ENCODE assay signal across 8 cellular contexts in the genomic region with DNA sequence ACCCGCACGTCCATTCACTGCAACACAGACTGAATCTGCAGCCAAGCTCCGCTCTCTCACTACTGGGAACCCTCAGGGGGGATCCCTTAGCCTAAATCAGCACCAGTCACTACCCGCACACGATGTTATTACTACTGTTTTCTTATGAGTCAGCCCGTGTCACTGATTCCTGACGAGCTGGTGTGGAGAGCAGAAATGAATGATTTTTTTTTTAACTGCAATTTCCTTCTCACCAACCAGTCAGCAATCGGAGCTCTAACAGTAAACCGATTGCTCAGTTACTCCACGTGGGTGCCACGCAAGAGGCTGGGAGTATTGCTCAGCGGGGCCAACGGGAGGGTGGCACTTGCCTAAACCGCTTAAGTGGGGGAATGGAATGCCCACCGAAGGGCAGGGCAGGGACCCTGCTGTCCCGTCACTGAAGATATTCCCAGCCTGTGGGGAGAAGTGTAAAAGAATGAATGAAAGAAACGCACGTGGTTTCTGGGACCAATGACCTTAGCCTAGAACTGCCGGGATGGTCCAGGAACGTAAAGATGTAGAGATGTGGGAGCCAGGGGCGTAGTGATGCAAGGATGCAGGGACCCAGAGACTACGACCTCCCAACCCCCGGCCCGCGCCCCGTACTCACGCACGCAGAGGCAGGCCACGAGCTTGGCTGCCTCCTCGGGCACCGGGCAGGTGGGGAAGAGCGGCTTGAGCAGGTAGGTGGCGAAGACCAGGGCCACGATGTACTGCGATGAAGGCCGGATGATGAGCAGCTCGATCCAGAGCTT. TPM values are rescaled to one million over a fixed set of nuclear protein-coding genes. Genes with fewer than 3 reads are reported as not detected.
DNase-seq lines count a peak whose midpoint lies in the region; ATAC-seq and TF ChIP-seq lines count a peak whose summit lies in the region.
"Not testable (repeated sequence)": the region's sequence is repeated elsewhere in the genome, so short reads cannot be mapped to it uniquely, and the experiment has no call there.

No MANE protein-coding gene starts in this region.

- DNase-seq in DMS 273 (lab: John Stamatoyannopoulos, UW; ENCODE audit: unreplicated experiment) (peak; percentile 66), T1000 (lab: John Stamatoyannopoulos, UW) (peak; percentile 67), amniotic stem cell (lab: John Stamatoyannopoulos, UW) (peak; percentile 81)
- not testable (repeated sequence) for DNase-seq in H9, MG63, nephron progenitor cell

- peak overlapping the region; percentile 15 for H3K9ac ChIP-seq in H9 (ENCODE audit: extremely low read depth, insufficient read length, low read length)

- H3K9me3 ChIP-seq in H9 (ENCODE audit: control insufficient read depth, low read depth, low read length); MG63; gastroesophageal sphincter: not testable (repeated sequence)

- not testable (repeated sequence) for H3K4ac ChIP-seq in H9 (ENCODE audit: low read depth, low read length)

- ATAC-seq in gastroesophageal sphincter = not testable (repeated sequence)
- peak; percentile 71 for ATAC-seq in stimulated activated memory B cell treated with anti-CD40 and anti-IgM and Interleukin-4, amounts not matched to agents 10 μg/mL and 1 μg/mL and 100 μg/mL, for 72 hours

- H3K23ac ChIP-seq in H9 (ENCODE audit: insufficient read length, low read depth, low read length) = not testable (repeated sequence)

- H3K4me3 Mint-ChIP-seq in H9 (peak overlapping the region; percentile 87 to 97), nephron progenitor cell (peak overlapping the region; percentile 90)
- peak overlapping the region; percentile 90 for H3K4me3 Mint-ChIP-seq in stimulated activated memory B cell treated with anti-CD40 and anti-IgM and Interleukin-4, amounts not matched to agents 10 μg/mL and 1 μg/mL and 100 μg/mL, for 72 hours

- H2BK120ac ChIP-seq in H9 (ENCODE audit: low read depth, low read length, poor library complexity, severe bottlenecking) = not testable (repeated sequence)

- not testable (repeated sequence) for H2BK15ac ChIP-seq in H9 (ENCODE audit: low read depth, low read length)

- H3K36me3 ChIP-seq in MG63 = peaks cover 31% of the 10 kb centered on the region
- not testable (repeated sequence) for H3K36me3 ChIP-seq in gastroesophageal sphincter

- not testable (repeated sequence) for TF ChIP-seq EP300 in gastroesophageal sphincter (IDR thresholded peaks at IDR 0.05)

- not testable (repeated sequence) for H2AFZ ChIP-seq in H9 (ENCODE audit: low read length)

- TF ChIP-seq CTCF in H9 (conservative IDR thresholded peaks at IDR 0.05); gastroesophageal sphincter (IDR thresholded peaks at IDR 0.05); nephron progenitor cell (IDR thresholded peaks at IDR 0.05): not testable (repeated sequence)

- H3K4me2 ChIP-seq in H9 (ENCODE audit: insufficient read depth, insufficient read length, low read length) = peak overlapping the region; percentile 90

- H4K5ac ChIP-seq in H9 (ENCODE audit: insufficient read length, low read depth, low read length) = not testable (repeated sequence)

- H3K4me1 ChIP-seq in H9 (ENCODE audit: insufficient read depth, low read length) (peaks cover 10% of the 10 kb centered on the region; the same call in 1 of the 2 replicates), gastroesophageal sphincter (peaks cover 0 to 47% (median 8%) of the 10 kb centered on the region in 3 donors)

- H3K79me1 ChIP-seq in H9 (ENCODE audit: insufficient read depth, low read depth, low read length, poor library complexity, severe bottlenecking) = not testable (repeated sequence)

- not testable (repeated sequence) for H3K79me2 ChIP-seq in H9 (ENCODE audit: insufficient read depth, low read length)

- not testable (repeated sequence) for TF ChIP-seq POLR2A in gastroesophageal sphincter (IDR thresholded peaks at IDR 0.05)

- not testable (repeated sequence) for H3K9me3 Mint-ChIP-seq in H9; nephron progenitor cell; stimulated activated memory B cell treated with anti-CD40 and anti-IgM and Interleukin-4, amounts not matched to agents 10 μg/mL and 1 μg/mL and 100 μg/mL, for 72 hours

- not testable (repeated sequence) for H3K27ac ChIP-seq in H9 (ENCODE audit: insufficient read length, low read depth, low read length)
- peak overlapping the region in 3 of 4 donors; percentile 75 to 81 (median 77) for H3K27ac ChIP-seq in gastroesophageal sphincter

- peak overlapping the region; percentile 77 for H3K4me3 ChIP-seq in MG63
- H3K4me3 ChIP-seq in gastroesophageal sphincter = peak overlapping the region; percentile 53 to 58

- H4K8ac ChIP-seq in H9 (replicated peaks; ENCODE audit: insufficient read length, low read depth, low read length) = not testable (repeated sequence)

- H3K14ac ChIP-seq in H9 (ENCODE audit: insufficient read depth, low read length) = not testable (repeated sequence)

- not testable (repeated sequence) for H3K18ac ChIP-seq in H9 (ENCODE audit: insufficient read length, low read depth, low read length)

- H3K4me1 Mint-ChIP-seq in H9 (peaks cover 55 to 70% of the 10 kb centered on the region in 2 experiments), nephron progenitor cell (peaks cover 49% of the 10 kb centered on the region)
- peaks cover 70% of the 10 kb centered on the region for H3K4me1 Mint-ChIP-seq in stimulated activated memory B cell treated with anti-CD40 and anti-IgM and Interleukin-4, amounts not matched to agents 10 μg/mL and 1 μg/mL and 100 μg/mL, for 72 hours

- H3K56ac ChIP-seq in H9 (ENCODE audit: insufficient read length, low read depth, low read length) = not testable (repeated sequence)

- not testable (repeated sequence) for H3K27me3 ChIP-seq in H9 (ENCODE audit: insufficient read depth, low read length); MG63
- H3K27me3 ChIP-seq in gastroesophageal sphincter = peaks cover 15% of the 10 kb centered on the region

- no CpG with 5 or more reads among the region's 37 CpGs for WGBS in H9 (ENCODE audit: extremely low coverage, insufficient read length, low lambda C conversion rate)
- WGBS in gastroesophageal sphincter (ENCODE audit: low coverage in 1 of 2), 2 donors = 16% methylated on average over 7 to 19 of the region's 37 CpGs

- H2BK5ac ChIP-seq in H9 (ENCODE audit: insufficient read length, low read length) = not testable (repeated sequence)

- not testable (repeated sequence) for H3T11ph ChIP-seq in H9 (ENCODE audit: low read length)

- not testable (repeated sequence) for H4K20me1 ChIP-seq in H9 (ENCODE audit: control insufficient read depth, insufficient read depth, insufficient read length)

- H3K27ac Mint-ChIP-seq in H9 = peak overlapping the region in 2 of 3 experiments; percentile 12 to 44; a peak in 2 of 7 replicates
- H3K27ac Mint-ChIP-seq in nephron progenitor cell = not testable (repeated sequence)
- H3K27ac Mint-ChIP-seq in stimulated activated memory B cell treated with anti-CD40 and anti-IgM and Interleukin-4, amounts not matched to agents 10 μg/mL and 1 μg/mL and 100 μg/mL, for 72 hours = peak overlapping the region; percentile 90

- H4K91ac ChIP-seq in H9 (ENCODE audit: insufficient read length, low read depth, low read length) = not testable (repeated sequence)

- H2AK5ac ChIP-seq in H9 (ENCODE audit: insufficient read length, low read length) = not testable (repeated sequence)

- H3K27me3 Mint-ChIP-seq in H9 (ENCODE audit: low read depth) (peaks cover 50% of the 10 kb centered on the region), nephron progenitor cell (ENCODE audit: low read depth, poor library complexity) (peaks cover 39% of the 10 kb centered on the region)
- H3K27me3 Mint-ChIP-seq in stimulated activated memory B cell treated with anti-CD40 and anti-IgM and Interleukin-4, amounts not matched to agents 10 μg/mL and 1 μg/mL and 100 μg/mL, for 72 hours = not testable (repeated sequence)

- not testable (repeated sequence) for H3K23me2 ChIP-seq in H9 (ENCODE audit: insufficient read length, low read depth, low read length, poor library complexity, severe bottlenecking)

- H3K36me3 Mint-ChIP-seq in H9 (ENCODE audit: insufficient read depth in 1 of 3, low read depth in 3 of 3) = peaks cover 36 to 39% (median 37%) of the 10 kb centered on the region in 3 experiments
- H3K36me3 Mint-ChIP-seq in nephron progenitor cell (ENCODE audit: low read depth) = not testable (repeated sequence)
- peaks cover 11% of the 10 kb centered on the region for H3K36me3 Mint-ChIP-seq in stimulated activated memory B cell treated with anti-CD40 and anti-IgM and Interleukin-4, amounts not matched to agents 10 μg/mL and 1 μg/mL and 100 μg/mL, for 72 hours

- H2BK20ac ChIP-seq in H9 (ENCODE audit: low read depth, low read length, poor library complexity, severe bottlenecking) = not testable (repeated sequence)

- H2BK12ac ChIP-seq in H9 (ENCODE audit: insufficient read length, low read depth, low read length) = not testable (repeated sequence)

RNA-seq across cellular contexts. Expression of a gene that starts 0.9 kb away (rescaled TPM):
- total RNA-seq in H9 (2021) (217 TPM in 2 replicates), gastroesophageal sphincter (10 to 100 TPM in 1 of 4 donors, 1 to 10 TPM in 3; 3.1 to 10.4 (median 6.0) TPM)
- 75.3 and 110 TPM in 2 replicates for total RNA-seq in MG63 (2014; rRNA removed; shearing (Covaris generic); ENCODE audit: low replicate concordance)
